Comparison of ENCODE assay signal across 23 cellular contexts in the genomic region with DNA sequence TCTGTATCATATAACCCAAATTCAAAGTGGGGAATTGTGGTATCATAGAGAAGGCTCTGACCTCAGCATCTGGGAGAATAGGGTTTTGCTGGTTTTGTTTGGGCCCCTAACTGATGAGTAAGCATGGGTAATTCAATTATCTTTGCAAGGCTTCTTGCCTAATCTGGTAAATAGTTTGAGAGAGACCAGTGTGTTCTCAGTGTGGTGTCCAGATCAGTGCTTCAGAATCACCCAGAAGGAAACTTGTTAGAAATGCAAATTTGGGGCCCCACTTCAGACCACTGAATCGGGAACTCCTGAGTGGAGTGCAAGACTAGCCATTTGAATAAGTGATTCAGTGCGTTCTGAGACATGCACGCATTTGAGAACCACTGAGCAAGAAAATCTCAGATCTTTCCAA.
DNase-seq lines count a peak whose midpoint lies in the region; ATAC-seq and TF ChIP-seq lines count a peak whose summit lies in the region.
"Had no signal": no experiment of that assay in that cellular context is flagged by ENCODE, and none has a peak within 500 bp of the region (broad histone marks: within the 10 kb centered on the region; RNA-seq: fewer than 3 reads in every experiment).

No MANE protein-coding gene starts in this region.

- TF ChIP-seq CTCF in activated B cell treated with CpG ODN at 0.5 μM for 24 hours (IDR thresholded peaks at IDR 0.05), result no peak
- TF ChIP-seq CTCF in neural progenitor cell (IDR thresholded peaks at IDR 0.05), result no peak
- TF ChIP-seq CTCF in lower lobe of right lung (IDR thresholded peaks at IDR 0.05), result no peak

- H3K4me3 ChIP-seq in neural progenitor cell (no peak overlapping the region), lower lobe of right lung (no peak overlapping the region)
- H3K4me3 ChIP-seq: dorsolateral prefrontal cortex, left ventricle myocardium inferior, upper lobe of right lung had no signal

- H3K4me1 ChIP-seq in neural progenitor cell (peaks cover 37% of the 10 kb centered on the region), lower lobe of right lung (no peaks in the 10 kb centered on the region)
- H3K4me1 ChIP-seq: upper lobe of right lung had no signal

- intact Hi-C loops in activated B cell treated with CpG ODN at 0.5 μM for 24 hours (cut with micrococcal nuclease), result loop anchor here (5.0 kb wide), 1 partner anchor 283 kb away; a partner anchor contains a TSS
- intact Hi-C loops in lower lobe of right lung (cut with DNase I), result no loop called here

- H3K9ac ChIP-seq in neural progenitor cell, result no peak overlapping the region

- peak overlapping the region; percentile 17 for H3K27ac ChIP-seq in neural progenitor cell
- no peak overlapping the region for H3K27ac ChIP-seq in lower lobe of right lung
- H3K27ac ChIP-seq: dorsolateral prefrontal cortex, left ventricle myocardium inferior, upper lobe of right lung had no signal

- H3K27ac Mint-ChIP-seq in activated B cell treated with CpG ODN at 0.5 μM for 24 hours (no peak overlapping the region), neural progenitor cell (peak overlapping the region; percentile 6)
- H3K27ac Mint-ChIP-seq: activated naive CD8-positive, alpha-beta T cell treated with anti-CD3 and anti-CD28 coated beads, Interleukin-2, amount 10 ng/mL, durations not matched to agents 7 days and 5 days; activated T-helper 1 cell treated with anti-CD3 and anti-CD28 coated beads, Interleukin-12 subunit alpha, Interleukin-12 subunit beta, Interleukin-2, Interleukin-4 antibody, amounts not matched to agents 30 ng/mL and 10 ng/mL and 1 ng/mL, durations not matched to agents 14 hours and 24 hours and 36 hours had no signal

- no peaks in the 10 kb centered on the region for H3K9me3 Mint-ChIP-seq in activated B cell treated with CpG ODN at 0.5 μM for 24 hours
- H3K9me3 Mint-ChIP-seq in neural progenitor cell, result peaks cover 3% of the 10 kb centered on the region
- H3K9me3 Mint-ChIP-seq: activated naive CD8-positive, alpha-beta T cell treated with anti-CD3 and anti-CD28 coated beads, Interleukin-2, amount 10 ng/mL, durations not matched to agents 7 days and 5 days; activated T-helper 1 cell treated with anti-CD3 and anti-CD28 coated beads, Interleukin-12 subunit alpha, Interleukin-12 subunit beta, Interleukin-2, Interleukin-4 antibody, amounts not matched to agents 30 ng/mL and 10 ng/mL and 1 ng/mL, durations not matched to agents 14 hours and 24 hours and 36 hours had no signal

- H3K4me3 Mint-ChIP-seq in activated B cell treated with CpG ODN at 0.5 μM for 24 hours (no peak overlapping the region), neural progenitor cell (no peak overlapping the region)
- H3K4me3 Mint-ChIP-seq: activated naive CD8-positive, alpha-beta T cell treated with anti-CD3 and anti-CD28 coated beads, Interleukin-2, amount 10 ng/mL, durations not matched to agents 7 days and 5 days; activated T-helper 1 cell treated with anti-CD3 and anti-CD28 coated beads, Interleukin-12 subunit alpha, Interleukin-12 subunit beta, Interleukin-2, Interleukin-4 antibody, amounts not matched to agents 30 ng/mL and 10 ng/mL and 1 ng/mL, durations not matched to agents 14 hours and 24 hours and 36 hours had no signal

- H3K36me3 ChIP-seq in neural progenitor cell, result no peaks in the 10 kb centered on the region
- no peaks in the 10 kb centered on the region for H3K36me3 ChIP-seq in lower lobe of right lung
- H3K36me3 ChIP-seq: left ventricle myocardium inferior, upper lobe of right lung had no signal

- POLR2A ChIA-PET in activated B cell treated with CpG ODN at 0.5 μM for 24 hours (lab: Charles Lee), result no interaction called here

- no peaks in the 10 kb centered on the region for H3K79me2 ChIP-seq in neural progenitor cell (ENCODE audit: low read depth)

- no peaks in the 10 kb centered on the region for H3K27me3 ChIP-seq in neural progenitor cell
- H3K27me3 ChIP-seq in lower lobe of right lung (ENCODE audit: low read depth), result no peaks in the 10 kb centered on the region
- H3K27me3 ChIP-seq: upper lobe of right lung had no signal

- H3K36me3 Mint-ChIP-seq in activated B cell treated with CpG ODN at 0.5 μM for 24 hours (ENCODE audit: low read depth), result no peaks in the 10 kb centered on the region
- H3K36me3 Mint-ChIP-seq in neural progenitor cell, result no peaks in the 10 kb centered on the region
- H3K36me3 Mint-ChIP-seq: activated naive CD8-positive, alpha-beta T cell treated with anti-CD3 and anti-CD28 coated beads, Interleukin-2, amount 10 ng/mL, durations not matched to agents 7 days and 5 days had no signal

- peak overlapping the region; percentile 50 for H3K4me2 ChIP-seq in neural progenitor cell

- H3F3A ChIP-seq in neural progenitor cell (ENCODE audit: low read depth), result peaks cover 6% of the 10 kb centered on the region

- DNase-seq in Daoy (ENCODE audit: low read depth) (peak; percentile 10), activated B cell treated with CpG ODN at 0.5 μM for 24 hours (no peak), neural progenitor cell (ENCODE audit: low spot score) (peak; percentile 59), activated gamma-delta T cell (lab: John Stamatoyannopoulos, UW) (no peak), NCI-H446 treated with DMSO at 0.1 percent for 48 hours (lab: John Stamatoyannopoulos, UW) (no peak), lower lobe of right lung (no peak)
- DNase-seq: activated CD4-positive, CD25-positive, alpha-beta regulatory T cell; activated naive CD8-positive, alpha-beta T cell treated with anti-CD3 and anti-CD28 coated beads, Interleukin-2, amount 10 ng/mL, durations not matched to agents 7 days and 5 days; caudate nucleus; DND-41; dorsolateral prefrontal cortex; erythroblast; head of caudate nucleus; left ventricle myocardium inferior; MV-4-11; NCI-H2081; NCI-H524; stimulated activated naive CD8-positive, alpha-beta T cell treated with anti-CD3 and anti-CD28 coated beads, Interleukin-15, Interleukin-2, amounts not matched to agents 100 U/mL and 50 U/mL, for 24 hours; upper lobe of right lung had no signal

- no peaks in the 10 kb centered on the region for H3K27me3 Mint-ChIP-seq in activated B cell treated with CpG ODN at 0.5 μM for 24 hours
- H3K27me3 Mint-ChIP-seq in neural progenitor cell (ENCODE audit: insufficient read depth, low read depth), result no peaks in the 10 kb centered on the region

- H3K9me3 ChIP-seq in neural progenitor cell (ENCODE audit: low read depth) (no peaks in the 10 kb centered on the region), lower lobe of right lung (no peaks in the 10 kb centered on the region)
- H3K9me3 ChIP-seq: left ventricle myocardium inferior, upper lobe of right lung had no signal

- no peaks in the 10 kb centered on the region for H4K20me1 ChIP-seq in neural progenitor cell (ENCODE audit: low read depth)

- H2AFZ ChIP-seq in neural progenitor cell (replicated peaks), result no peak overlapping the region

- peaks cover 5% of the 10 kb centered on the region for H3K4me1 Mint-ChIP-seq in activated B cell treated with CpG ODN at 0.5 μM for 24 hours
- H3K4me1 Mint-ChIP-seq in neural progenitor cell, result peaks cover 31% of the 10 kb centered on the region
- H3K4me1 Mint-ChIP-seq: activated naive CD8-positive, alpha-beta T cell treated with anti-CD3 and anti-CD28 coated beads, Interleukin-2, amount 10 ng/mL, durations not matched to agents 7 days and 5 days had no signal

- ATAC-seq in HG02885 (IDR thresholded peaks at IDR 0.05; ENCODE audit: poor library complexity, unreplicated experiment) (peak; percentile 72), activated B cell treated with CpG ODN at 0.5 μM for 24 hours (ENCODE audit: low read depth) (peak; percentile 42), HG03097 (IDR thresholded peaks at IDR 0.05; ENCODE audit: low FRiP score, unreplicated experiment) (no peak), lower lobe of right lung (no peak)
- ATAC-seq: sciatic nerve; stimulated activated naive CD8-positive, alpha-beta T cell treated with anti-CD3 and anti-CD28 coated beads, Interleukin-15, Interleukin-2, amounts not matched to agents 100 U/mL and 50 U/mL, for 24 hours; upper lobe of right lung had no signal

- CTCF ChIA-PET in activated B cell treated with CpG ODN at 0.5 μM for 24 hours (lab: Charles Lee), result no interaction called here

Comparison
In these comparisons a context has a peak if more than half of its experiments do, and no peak if none do; other contexts are left out.
1. DNase-seq: peak in Daoy (single experiment) and neural progenitor cell (single experiment); none in activated B cell treated with CpG ODN at 0.5 μM for 24 hours (single experiment), activated gamma-delta T cell (single experiment), NCI-H446 treated with DMSO at 0.1 percent for 48 hours (single experiment) and lower lobe of right lung (single experiment).
2. ATAC-seq: peak in HG02885 (single experiment) and activated B cell treated with CpG ODN at 0.5 μM for 24 hours (single experiment); none in HG03097 (single experiment) and lower lobe of right lung (0 of 2).